Comparison of ENCODE assay signal across 8 cellular contexts in the genomic region with DNA sequence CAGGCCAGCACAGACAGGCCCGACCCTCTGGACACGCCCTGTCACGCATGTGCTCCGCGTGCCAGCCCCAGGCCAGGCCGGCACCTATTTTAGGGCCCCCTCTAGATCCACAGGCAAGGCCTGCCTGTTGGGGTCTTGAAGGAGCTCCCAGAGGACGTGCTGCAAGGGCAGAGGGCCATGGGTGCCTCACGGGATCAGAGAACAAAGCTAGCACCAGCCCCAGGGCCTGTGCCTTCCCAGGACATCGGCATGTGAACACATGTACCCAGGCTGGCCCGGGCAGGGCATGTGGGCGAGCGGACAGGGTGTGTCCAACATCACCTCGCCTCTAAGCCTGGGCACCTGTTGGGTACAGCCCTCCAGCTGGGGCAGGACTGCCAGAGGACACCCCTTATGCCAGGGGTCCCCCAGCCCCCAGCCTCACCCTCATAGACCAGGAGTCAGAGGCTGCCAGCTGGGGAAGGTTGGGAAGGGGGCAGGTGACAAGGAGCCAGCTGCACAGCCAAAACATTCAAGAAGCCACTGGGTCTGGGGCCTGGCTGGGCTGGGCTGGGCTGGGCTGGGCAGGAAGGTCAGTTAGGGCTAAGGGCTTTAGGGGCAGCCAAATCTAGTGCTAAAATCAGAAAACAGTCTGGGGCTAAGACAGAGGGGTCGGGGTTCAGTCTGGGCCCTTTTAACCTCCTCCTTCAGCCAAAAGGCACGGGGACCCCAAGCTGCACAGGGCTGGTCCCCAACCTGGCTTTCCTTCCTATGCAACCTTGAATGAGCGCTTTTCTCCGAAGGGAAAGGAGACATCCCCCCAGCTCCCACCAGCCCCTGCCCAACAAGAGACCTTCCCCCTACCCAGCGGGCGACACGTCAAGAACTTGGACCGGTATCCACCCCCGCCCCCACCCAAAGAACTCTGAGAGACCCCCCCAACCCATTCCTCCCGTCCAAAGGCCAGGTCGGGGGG. TPM values are rescaled to one million over a fixed set of nuclear protein-coding genes. Genes with fewer than 3 reads are reported as not detected.
DNase-seq lines count a peak whose midpoint lies in the region; ATAC-seq and TF ChIP-seq lines count a peak whose summit lies in the region.

No MANE protein-coding gene starts in this region.

- H3K27me3 Mint-ChIP-seq in activated naive CD8-positive, alpha-beta T cell treated with anti-CD3 and anti-CD28 coated beads for 36 hours = no peaks in the 10 kb centered on the region

- no peaks in the 10 kb centered on the region for H3K27me3 ChIP-seq in BE2C
- H3K27me3 ChIP-seq in left ventricle myocardium inferior (ENCODE audit: low read depth) = no peaks in the 10 kb centered on the region

- H3K4me3 Mint-ChIP-seq in activated naive CD8-positive, alpha-beta T cell treated with anti-CD3 and anti-CD28 coated beads for 36 hours = peak overlapping the region; percentile 96

- ATAC-seq in HG03469 (IDR thresholded peaks at IDR 0.05; ENCODE audit: unreplicated experiment) = no peak

- H3K4me1 Mint-ChIP-seq in activated naive CD8-positive, alpha-beta T cell treated with anti-CD3 and anti-CD28 coated beads for 36 hours = peaks cover 49% of the 10 kb centered on the region

- no peaks in the 10 kb centered on the region for H3K9me3 Mint-ChIP-seq in activated naive CD8-positive, alpha-beta T cell treated with anti-CD3 and anti-CD28 coated beads for 36 hours

- H3K4me1 ChIP-seq in BE2C = peaks cover 28% of the 10 kb centered on the region
- peaks cover 85% of the 10 kb centered on the region for H3K4me1 ChIP-seq in left ventricle myocardium inferior

- TF ChIP-seq CTCF in BE2C (IDR thresholded peaks at IDR 0.05; ENCODE audit: low read depth, low read length) (no peak), LNCaP clone FGC (IDR thresholded peaks at IDR 0.05; ENCODE audit: control insufficient read depth, extremely low read depth, insufficient read depth) (no peak), left ventricle myocardium inferior (IDR thresholded peaks at IDR 0.05; ENCODE audit: borderline replicate concordance) (no peak)

- DNase-seq in BE2C = peak; percentile 60
- DNase-seq in LNCaP clone FGC (ENCODE audit: low read depth) = no peak
- DNase-seq in activated naive CD8-positive, alpha-beta T cell treated with anti-CD3 and anti-CD28 coated beads for 36 hours = peak; percentile 41
- no peak for DNase-seq in left ventricle myocardium inferior
- no peak for DNase-seq in skeletal muscle cell (ENCODE audit: low read depth)
- DNase-seq in NCI-H345 treated with DMSO at 0.1 percent for 48 hours (lab: John Stamatoyannopoulos, UW; ENCODE audit: unreplicated experiment) = no peak
- no peak for DNase-seq in SKM-1 treated with dmso at 0.1 percent for 144 hours (lab: John Stamatoyannopoulos, UW; ENCODE audit: unreplicated experiment)

- H3K4me3 ChIP-seq in BE2C (ENCODE audit: low read depth, low read length) (peak overlapping the region; percentile 85), LNCaP clone FGC (ENCODE audit: low read depth, low read length) (peak overlapping the region; percentile 53), left ventricle myocardium inferior (peak overlapping the region; percentile 94), skeletal muscle cell (ENCODE audit: low read depth, low read length) (peak overlapping the region; percentile 80)

- peaks cover 43% of the 10 kb centered on the region for H3K36me3 Mint-ChIP-seq in activated naive CD8-positive, alpha-beta T cell treated with anti-CD3 and anti-CD28 coated beads for 36 hours

- peak overlapping the region; percentile 91 for H3K27ac Mint-ChIP-seq in activated naive CD8-positive, alpha-beta T cell treated with anti-CD3 and anti-CD28 coated beads for 36 hours

- no peaks in the 10 kb centered on the region for H3K9me3 ChIP-seq in BE2C
- no peaks in the 10 kb centered on the region for H3K9me3 ChIP-seq in left ventricle myocardium inferior (replicated peaks)

- intact Hi-C loops in left ventricle myocardium inferior (cut with micrococcal nuclease) = no loop called here

- H3K36me3 ChIP-seq in BE2C (peaks cover 6% of the 10 kb centered on the region), left ventricle myocardium inferior (peaks cover 4% of the 10 kb centered on the region)

- peak overlapping the region; percentile 99 for H3K27ac ChIP-seq in left ventricle myocardium inferior (replicated peaks)

RNA-seq across cellular contexts. Expression of gene NANOS3, which starts 35.3 kb away (rescaled TPM):
- 3.6 TPM for polyA plus RNA-seq in BE2C (2012; ENCODE audit: insufficient read depth, insufficient read length, low read depth)
- total RNA-seq in activated naive CD8-positive, alpha-beta T cell treated with anti-CD3 and anti-CD28 coated beads for 36 hours = under 1 TPM; 0.70 to 0.80 TPM
- 1.3 TPM for total RNA-seq in left ventricle myocardium inferior

RNA-seq across cellular contexts. Expression of gene ZSWIM4, which starts 46.4 kb away (rescaled TPM):
- 13.4 TPM for polyA plus RNA-seq in BE2C (2012; ENCODE audit: insufficient read depth, insufficient read length, low read depth)
- total RNA-seq in activated naive CD8-positive, alpha-beta T cell treated with anti-CD3 and anti-CD28 coated beads for 36 hours = 1 to 10 TPM; 4.3 to 4.4 TPM
- total RNA-seq in left ventricle myocardium inferior = 2.6 TPM

Comparison
In these comparisons a context has a peak if more than half of its experiments do, and no peak if none do; other contexts are left out.
1. DNase-seq: peak in BE2C (single experiment) and activated naive CD8-positive, alpha-beta T cell treated with anti-CD3 and anti-CD28 coated beads for 36 hours (single experiment); none in LNCaP clone FGC (single experiment), left ventricle myocardium inferior (single experiment), skeletal muscle cell (single experiment), NCI-H345 treated with DMSO at 0.1 percent for 48 hours (single experiment) and SKM-1 treated with dmso at 0.1 percent for 144 hours (single experiment).
2. Peak in every context shown above with its lines, with median percentiles within 50 percentile points of each other: H3K4me3 ChIP-seq.